ENCODE assay signal across 12 cellular contexts in the genomic region with DNA sequence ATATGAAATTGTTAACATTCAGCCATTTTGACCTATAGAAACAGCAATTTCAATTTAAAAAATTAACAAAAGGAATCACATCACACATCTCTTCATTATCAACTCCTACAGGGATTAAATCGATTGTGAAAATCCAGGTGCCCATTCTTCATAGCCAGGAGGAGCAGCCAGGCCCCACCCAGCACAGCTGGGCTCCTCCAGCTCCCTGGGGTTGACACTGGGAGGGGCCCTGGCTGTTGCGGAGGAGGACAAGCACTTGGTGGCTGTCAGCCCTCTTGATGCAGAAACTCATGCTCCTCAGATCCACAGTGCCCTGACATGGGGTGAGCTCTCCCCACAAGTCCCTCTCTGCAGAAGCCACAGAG.
"Had no signal": no experiment of that assay in that cellular context is flagged by ENCODE, and none has a peak within 500 bp of the region (broad histone marks: within the 10 kb centered on the region; RNA-seq: fewer than 3 reads in every experiment).

No MANE protein-coding gene starts in this region.

- ATAC-seq: left lobe of liver, T-cell had no signal

- H3K36me3 Mint-ChIP-seq: naive B cell had no signal

- H3K4me3 Mint-ChIP-seq: naive B cell, T-cell had no signal

- H3K9me3 Mint-ChIP-seq: naive B cell, T-cell had no signal

- H3K27ac ChIP-seq: hepatocyte, parathyroid adenoma, tibial artery, uterus had no signal

- DNase-seq: activated CD4-positive, alpha-beta T cell treated with anti-CD3 and anti-CD28 coated beads, Interleukin-2, amount 50 U/mL, for 4 hours; activated gamma-delta T cell treated with Interleukin-2 at 50 U/mL for 16 hours; aorta; islet precursor cell; naive B cell; stimulated activated CD4-positive, alpha-beta T cell treated with anti-CD3 and anti-CD28 coated beads, Interleukin-1b, Interleukin-23, amount 100 ng/mL, for 48 hours; T-cell; tibial artery; uterus had no signal

- H3K27me3 Mint-ChIP-seq: naive B cell, T-cell had no signal

- H3K27ac Mint-ChIP-seq: T-cell had no signal
